39 cellular contexts compared by ENCODE assay signal in genomic region chr20:273884-274283, GRCh38. TPM values are rescaled to one million over a fixed set of nuclear protein-coding genes. Genes with fewer than 3 reads are reported as not detected.
"Had no signal": no experiment of that assay in that cellular context is flagged by ENCODE, and none has a peak within 500 bp of the region (broad histone marks: within the 10 kb centered on the region; RNA-seq: fewer than 3 reads in every experiment).

No MANE protein-coding gene starts in this region.

- H3K27ac ChIP-seq: adrenal gland, ascending aorta, body of pancreas, brain microvascular endothelial cell, breast epithelium, cardiac muscle cell had no signal

- FAIRE-seq: astrocyte, bronchial epithelial cell had no signal

- DNase-seq: activated effector memory CD4-positive, alpha-beta T cell treated with anti-CD3 and anti-CD28 coated beads, Interleukin-2, amount 50 U/mL, for 16 hours; activated effector memory CD4-positive, alpha-beta T cell treated with Interleukin-2 at 50 U/mL for 16 hours; activated gamma-delta T cell; activated gamma-delta T cell treated with Interleukin-2 at 50 U/mL for 16 hours; activated naive CD4-positive, alpha-beta T cell; activated naive CD4-positive, alpha-beta T cell treated with anti-CD3 and anti-CD28 coated beads for 36 hours; activated naive CD4-positive, alpha-beta T cell treated with anti-CD3 and anti-CD28 coated beads, Interleukin-2, amount 10 ng/mL, durations not matched to agents 7 days and 5 days; activated naive CD4-positive, alpha-beta T cell treated with anti-CD3 and anti-CD28 coated beads, Interleukin-2, amount 50 U/mL, for 16 hours; activated naive CD4-positive, alpha-beta T cell treated with Interleukin-2 at 50 U/mL for 16 hours; activated naive CD8-positive, alpha-beta T cell treated with anti-CD3 and anti-CD28 coated beads for 36 hours; activated naive CD8-positive, alpha-beta T cell treated with anti-CD3 and anti-CD28 coated beads, Interleukin-2, amount 10 ng/mL, durations not matched to agents 7 days and 5 days; activated naive CD8-positive, alpha-beta T cell treated with anti-CD3 and anti-CD28 coated beads, Interleukin-2, amount 50 U/mL, for 24 hours; activated T-cell treated with anti-CD3 and anti-CD28 coated beads, Interleukin-2, amount 50 U/mL, for 24 hours; activated T-cell treated with anti-CD3 and anti-CD28 coated beads, Interleukin-2, amount 50 U/mL, for 4 hours; activated T-cell treated with anti-CD3 and anti-CD28 coated beads, Interleukin-2, amount 50 U/mL, for 48 hours; activated T-cell treated with anti-CD3 and anti-CD28 coated beads, Interleukin-2, amount 50 U/mL, for 72 hours; adrenal gland; amniotic stem cell; amygdala; anterior cingulate cortex; aorta; body of pancreas; brain microvascular endothelial cell; caudate nucleus; central memory CD4-positive, alpha-beta T cell; cerebellar nuclear complex had no signal

- H3K27me3 ChIP-seq: adrenal gland, ascending aorta, body of pancreas, brain microvascular endothelial cell, breast epithelium, cardiac muscle cell had no signal

- H3K36me3 ChIP-seq: adrenal gland had no signal

- H3K4me3 ChIP-seq: adrenal gland, ascending aorta, body of pancreas, breast epithelium, cardiac muscle cell had no signal

- H3K9me3 ChIP-seq: adrenal gland, ascending aorta, body of pancreas, breast epithelium had no signal

- H3K4me1 ChIP-seq: adrenal gland, ascending aorta, body of pancreas, breast epithelium had no signal

- ATAC-seq: activated naive CD4-positive, alpha-beta T cell treated with anti-CD3 and anti-CD28 coated beads, Interleukin-2, amount 50 U/mL, for 72 hours; activated naive CD8-positive, alpha-beta T cell treated with anti-CD3 and anti-CD28 coated beads, Interleukin-2, amount 50 U/mL, for 24 hours; activated T-cell treated with anti-CD3 and anti-CD28 coated beads, Interleukin-2, amount 50 U/mL, for 4 hours; activated T-cell treated with anti-CD3 and anti-CD28 coated beads, Interleukin-2, amount 50 U/mL, for 72 hours; activated T-helper 17 cell treated with anti-CD3 and anti-CD28 coated beads, Interleukin-2, amount 50 U/mL, for 72 hours; body of pancreas had no signal

RNA-seq across cellular contexts. Expression of gene DEFB132, which starts 16.4 kb away (rescaled TPM):
- total RNA-seq: activated naive CD4-positive, alpha-beta T cell treated with anti-CD3 and anti-CD28 coated beads for 36 hours; activated naive CD4-positive, alpha-beta T cell treated with anti-CD3 and anti-CD28 coated beads, Interleukin-2, amount 50 U/mL, for 72 hours; activated naive CD8-positive, alpha-beta T cell treated with anti-CD3 and anti-CD28 coated beads for 36 hours; activated naive CD8-positive, alpha-beta T cell treated with anti-CD3 and anti-CD28 coated beads, Interleukin-2, amount 10 ng/mL, durations not matched to agents 7 days and 5 days; activated T-cell treated with anti-CD3 and anti-CD28 coated beads, Interleukin-2, amount 50 U/mL, for 4 hours; activated T-cell treated with anti-CD3 and anti-CD28 coated beads, Interleukin-2, amount 50 U/mL, for 72 hours; activated T-helper 1 cell treated with anti-CD3 and anti-CD28 coated beads, Interleukin-12 subunit alpha, Interleukin-12 subunit beta, Interleukin-2, Interleukin-4 antibody, amounts not matched to agents 30 ng/mL and 10 ng/mL and 1 ng/mL, durations not matched to agents 14 hours and 24 hours and 36 hours; activated T-helper 17 cell treated with anti-CD3 and anti-CD28 coated beads, Interleukin-2, amount 50 U/mL, for 72 hours; activated T-helper 2 cell treated with anti-CD3 and anti-CD28 coated beads, Interferon-gamma antibody, Interleukin-2, Interleukin-4, amounts not matched to agents 10 μg/mL and 5 μg/mL and 100 μg/mL, durations not matched to agents 14 hours and 24 hours and 36 hours; adrenal gland; aorta; astrocyte; body of pancreas; bronchial epithelial cell; cardiac muscle cell; cardiac septum; cerebellum; chondrocyte had no signal
- polyA plus RNA-seq: aorta, cardiac muscle cell had no signal

RNA-seq across cellular contexts. Expression of gene DEFB129, which starts 46.8 kb away (rescaled TPM):
- total RNA-seq: activated naive CD4-positive, alpha-beta T cell treated with anti-CD3 and anti-CD28 coated beads for 36 hours; activated naive CD4-positive, alpha-beta T cell treated with anti-CD3 and anti-CD28 coated beads, Interleukin-2, amount 50 U/mL, for 72 hours; activated naive CD8-positive, alpha-beta T cell treated with anti-CD3 and anti-CD28 coated beads for 36 hours; activated naive CD8-positive, alpha-beta T cell treated with anti-CD3 and anti-CD28 coated beads, Interleukin-2, amount 10 ng/mL, durations not matched to agents 7 days and 5 days; activated T-cell treated with anti-CD3 and anti-CD28 coated beads, Interleukin-2, amount 50 U/mL, for 4 hours; activated T-cell treated with anti-CD3 and anti-CD28 coated beads, Interleukin-2, amount 50 U/mL, for 72 hours; activated T-helper 1 cell treated with anti-CD3 and anti-CD28 coated beads, Interleukin-12 subunit alpha, Interleukin-12 subunit beta, Interleukin-2, Interleukin-4 antibody, amounts not matched to agents 30 ng/mL and 10 ng/mL and 1 ng/mL, durations not matched to agents 14 hours and 24 hours and 36 hours; activated T-helper 17 cell treated with anti-CD3 and anti-CD28 coated beads, Interleukin-2, amount 50 U/mL, for 72 hours; activated T-helper 2 cell treated with anti-CD3 and anti-CD28 coated beads, Interferon-gamma antibody, Interleukin-2, Interleukin-4, amounts not matched to agents 10 μg/mL and 5 μg/mL and 100 μg/mL, durations not matched to agents 14 hours and 24 hours and 36 hours; adrenal gland; aorta; ascending aorta; astrocyte; body of pancreas; breast epithelium; bronchial epithelial cell; cardiac muscle cell; cardiac septum; cerebellum; chondrocyte had no signal
- polyA plus RNA-seq: adipose tissue, adrenal gland, aorta, cardiac muscle cell had no signal
